1 cellular context compared by ENCODE assay signal in the genomic region with DNA sequence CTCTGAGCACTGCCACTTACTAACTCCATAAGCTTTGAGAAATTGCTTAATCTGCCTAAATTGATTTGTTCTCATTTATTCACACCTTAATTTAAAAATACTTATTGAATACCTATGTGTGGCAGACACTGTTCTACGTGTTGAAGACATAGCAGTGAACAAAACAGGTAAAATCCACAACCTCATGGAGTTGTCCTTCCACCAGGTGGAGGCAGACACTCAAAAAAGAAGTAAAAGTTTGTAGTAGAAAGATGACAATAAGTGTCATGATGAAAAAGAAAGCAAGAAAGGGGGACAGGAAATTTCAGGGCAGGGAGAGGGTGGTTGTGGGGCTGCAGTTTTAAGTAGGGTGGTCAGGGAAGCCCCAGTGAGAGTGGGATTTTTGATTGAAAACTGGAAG.
TF ChIP-seq lines count a peak whose summit lies in the region.

No MANE protein-coding gene starts in this region.

TF ChIP-seq in GM23338, 12 proteins besides CTCF, POLR2A, EP300 and RAD21 (continued from another document):
- TF ChIP-seq, protein P1, sequence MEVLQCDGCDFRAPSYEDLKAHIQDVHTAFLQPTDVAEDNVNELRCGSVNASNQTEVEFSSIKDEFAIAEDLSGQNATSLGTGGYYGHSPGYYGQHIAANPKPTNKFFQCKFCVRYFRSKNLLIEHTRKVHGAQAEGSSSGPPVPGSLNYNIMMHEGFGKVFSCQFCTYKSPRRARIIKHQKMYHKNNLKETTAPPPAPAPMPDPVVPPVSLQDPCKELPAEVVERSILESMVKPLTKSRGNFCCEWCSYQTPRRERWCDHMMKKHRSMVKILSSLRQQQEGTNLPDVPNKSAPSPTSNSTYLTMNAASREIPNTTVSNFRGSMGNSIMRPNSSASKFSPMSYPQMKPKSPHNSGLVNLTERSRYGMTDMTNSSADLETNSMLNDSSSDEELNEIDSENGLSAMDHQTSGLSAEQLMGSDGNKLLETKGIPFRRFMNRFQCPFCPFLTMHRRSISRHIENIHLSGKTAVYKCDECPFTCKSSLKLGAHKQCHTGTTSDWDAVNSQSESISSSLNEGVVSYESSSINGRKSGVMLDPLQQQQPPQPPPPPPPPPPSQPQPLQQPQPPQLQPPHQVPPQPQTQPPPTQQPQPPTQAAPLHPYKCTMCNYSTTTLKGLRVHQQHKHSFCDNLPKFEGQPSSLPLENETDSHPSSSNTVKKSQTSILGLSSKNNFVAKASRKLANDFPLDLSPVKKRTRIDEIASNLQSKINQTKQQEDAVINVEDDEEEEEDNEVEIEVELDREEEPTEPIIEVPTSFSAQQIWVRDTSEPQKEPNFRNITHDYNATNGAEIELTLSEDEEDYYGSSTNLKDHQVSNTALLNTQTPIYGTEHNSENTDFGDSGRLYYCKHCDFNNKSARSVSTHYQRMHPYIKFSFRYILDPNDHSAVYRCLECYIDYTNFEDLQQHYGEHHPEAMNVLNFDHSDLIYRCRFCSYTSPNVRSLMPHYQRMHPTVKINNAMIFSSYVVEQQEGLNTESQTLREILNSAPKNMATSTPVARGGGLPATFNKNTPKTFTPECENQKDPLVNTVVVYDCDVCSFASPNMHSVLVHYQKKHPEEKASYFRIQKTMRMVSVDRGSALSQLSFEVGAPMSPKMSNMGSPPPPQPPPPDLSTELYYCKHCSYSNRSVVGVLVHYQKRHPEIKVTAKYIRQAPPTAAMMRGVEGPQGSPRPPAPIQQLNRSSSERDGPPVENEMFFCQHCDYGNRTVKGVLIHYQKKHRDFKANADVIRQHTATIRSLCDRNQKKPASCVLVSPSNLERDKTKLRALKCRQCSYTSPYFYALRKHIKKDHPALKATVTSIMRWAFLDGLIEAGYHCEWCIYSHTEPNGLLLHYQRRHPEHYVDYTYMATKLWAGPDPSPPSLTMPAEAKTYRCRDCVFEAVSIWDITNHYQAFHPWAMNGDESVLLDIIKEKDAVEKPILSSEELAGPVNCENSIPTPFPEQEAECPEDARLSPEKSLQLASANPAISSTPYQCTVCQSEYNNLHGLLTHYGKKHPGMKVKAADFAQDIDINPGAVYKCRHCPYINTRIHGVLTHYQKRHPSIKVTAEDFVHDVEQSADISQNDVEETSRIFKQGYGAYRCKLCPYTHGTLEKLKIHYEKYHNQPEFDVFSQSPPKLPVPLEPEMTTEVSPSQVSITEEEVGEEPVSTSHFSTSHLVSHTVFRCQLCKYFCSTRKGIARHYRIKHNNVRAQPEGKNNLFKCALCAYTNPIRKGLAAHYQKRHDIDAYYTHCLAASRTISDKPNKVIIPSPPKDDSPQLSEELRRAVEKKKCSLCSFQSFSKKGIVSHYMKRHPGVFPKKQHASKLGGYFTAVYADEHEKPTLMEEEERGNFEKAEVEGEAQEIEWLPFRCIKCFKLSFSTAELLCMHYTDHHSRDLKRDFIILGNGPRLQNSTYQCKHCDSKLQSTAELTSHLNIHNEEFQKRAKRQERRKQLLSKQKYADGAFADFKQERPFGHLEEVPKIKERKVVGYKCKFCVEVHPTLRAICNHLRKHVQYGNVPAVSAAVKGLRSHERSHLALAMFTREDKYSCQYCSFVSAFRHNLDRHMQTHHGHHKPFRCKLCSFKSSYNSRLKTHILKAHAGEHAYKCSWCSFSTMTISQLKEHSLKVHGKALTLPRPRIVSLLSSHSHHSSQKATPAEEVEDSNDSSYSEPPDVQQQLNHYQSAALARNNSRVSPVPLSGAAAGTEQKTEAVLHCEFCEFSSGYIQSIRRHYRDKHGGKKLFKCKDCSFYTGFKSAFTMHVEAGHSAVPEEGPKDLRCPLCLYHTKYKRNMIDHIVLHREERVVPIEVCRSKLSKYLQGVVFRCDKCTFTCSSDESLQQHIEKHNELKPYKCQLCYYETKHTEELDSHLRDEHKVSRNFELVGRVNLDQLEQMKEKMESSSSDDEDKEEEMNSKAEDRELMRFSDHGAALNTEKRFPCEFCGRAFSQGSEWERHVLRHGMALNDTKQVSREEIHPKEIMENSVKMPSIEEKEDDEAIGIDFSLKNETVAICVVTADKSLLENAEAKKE (CRISPR knock-in tag; IDR thresholded peaks at IDR 0.05) = no peak
- TF ChIP-seq STAT1 (IDR thresholded peaks at IDR 0.05; ENCODE audit: unreplicated experiment) (no peak), EZH2 (IDR thresholded peaks at IDR 0.05; ENCODE audit: low read depth, unreplicated experiment) (no peak), NANOG (IDR thresholded peaks at IDR 0.05; ENCODE audit: borderline replicate concordance) (no peak), ZNF331 (CRISPR knock-in tag; IDR thresholded peaks at IDR 0.05; ENCODE audit: low read depth) (no peak), EZH2phosphoT487 (IDR thresholded peaks at IDR 0.05; ENCODE audit: unreplicated experiment) (no peak), CREB1 (CRISPR knock-in tag; IDR thresholded peaks at IDR 0.05; ENCODE audit: low read depth) (no peak), JUNB (IDR thresholded peaks at IDR 0.05; ENCODE audit: unreplicated experiment) (no peak)
- TF ChIP-seq, protein P2, sequence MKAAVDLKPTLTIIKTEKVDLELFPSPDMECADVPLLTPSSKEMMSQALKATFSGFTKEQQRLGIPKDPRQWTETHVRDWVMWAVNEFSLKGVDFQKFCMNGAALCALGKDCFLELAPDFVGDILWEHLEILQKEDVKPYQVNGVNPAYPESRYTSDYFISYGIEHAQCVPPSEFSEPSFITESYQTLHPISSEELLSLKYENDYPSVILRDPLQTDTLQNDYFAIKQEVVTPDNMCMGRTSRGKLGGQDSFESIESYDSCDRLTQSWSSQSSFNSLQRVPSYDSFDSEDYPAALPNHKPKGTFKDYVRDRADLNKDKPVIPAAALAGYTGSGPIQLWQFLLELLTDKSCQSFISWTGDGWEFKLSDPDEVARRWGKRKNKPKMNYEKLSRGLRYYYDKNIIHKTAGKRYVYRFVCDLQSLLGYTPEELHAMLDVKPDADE (IDR thresholded peaks at IDR 0.05) = no peak
- TF ChIP-seq, protein P3, sequence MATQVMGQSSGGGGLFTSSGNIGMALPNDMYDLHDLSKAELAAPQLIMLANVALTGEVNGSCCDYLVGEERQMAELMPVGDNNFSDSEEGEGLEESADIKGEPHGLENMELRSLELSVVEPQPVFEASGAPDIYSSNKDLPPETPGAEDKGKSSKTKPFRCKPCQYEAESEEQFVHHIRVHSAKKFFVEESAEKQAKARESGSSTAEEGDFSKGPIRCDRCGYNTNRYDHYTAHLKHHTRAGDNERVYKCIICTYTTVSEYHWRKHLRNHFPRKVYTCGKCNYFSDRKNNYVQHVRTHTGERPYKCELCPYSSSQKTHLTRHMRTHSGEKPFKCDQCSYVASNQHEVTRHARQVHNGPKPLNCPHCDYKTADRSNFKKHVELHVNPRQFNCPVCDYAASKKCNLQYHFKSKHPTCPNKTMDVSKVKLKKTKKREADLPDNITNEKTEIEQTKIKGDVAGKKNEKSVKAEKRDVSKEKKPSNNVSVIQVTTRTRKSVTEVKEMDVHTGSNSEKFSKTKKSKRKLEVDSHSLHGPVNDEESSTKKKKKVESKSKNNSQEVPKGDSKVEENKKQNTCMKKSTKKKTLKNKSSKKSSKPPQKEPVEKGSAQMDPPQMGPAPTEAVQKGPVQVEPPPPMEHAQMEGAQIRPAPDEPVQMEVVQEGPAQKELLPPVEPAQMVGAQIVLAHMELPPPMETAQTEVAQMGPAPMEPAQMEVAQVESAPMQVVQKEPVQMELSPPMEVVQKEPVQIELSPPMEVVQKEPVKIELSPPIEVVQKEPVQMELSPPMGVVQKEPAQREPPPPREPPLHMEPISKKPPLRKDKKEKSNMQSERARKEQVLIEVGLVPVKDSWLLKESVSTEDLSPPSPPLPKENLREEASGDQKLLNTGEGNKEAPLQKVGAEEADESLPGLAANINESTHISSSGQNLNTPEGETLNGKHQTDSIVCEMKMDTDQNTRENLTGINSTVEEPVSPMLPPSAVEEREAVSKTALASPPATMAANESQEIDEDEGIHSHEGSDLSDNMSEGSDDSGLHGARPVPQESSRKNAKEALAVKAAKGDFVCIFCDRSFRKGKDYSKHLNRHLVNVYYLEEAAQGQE (IDR thresholded peaks at IDR 0.05; ENCODE audit: unreplicated experiment) = no peak
